In genomic region chr2:25421746-25422431, GRCh38 we compare ENCODE assay signal across 1 cellular context.
TF ChIP-seq lines count a peak whose summit lies in the region.

No MANE protein-coding gene starts in this region.

TF ChIP-seq in GM12878, 131 proteins besides CTCF, POLR2A, EP300 and RAD21 (continued from another document):
- TF ChIP-seq, protein P1, sequence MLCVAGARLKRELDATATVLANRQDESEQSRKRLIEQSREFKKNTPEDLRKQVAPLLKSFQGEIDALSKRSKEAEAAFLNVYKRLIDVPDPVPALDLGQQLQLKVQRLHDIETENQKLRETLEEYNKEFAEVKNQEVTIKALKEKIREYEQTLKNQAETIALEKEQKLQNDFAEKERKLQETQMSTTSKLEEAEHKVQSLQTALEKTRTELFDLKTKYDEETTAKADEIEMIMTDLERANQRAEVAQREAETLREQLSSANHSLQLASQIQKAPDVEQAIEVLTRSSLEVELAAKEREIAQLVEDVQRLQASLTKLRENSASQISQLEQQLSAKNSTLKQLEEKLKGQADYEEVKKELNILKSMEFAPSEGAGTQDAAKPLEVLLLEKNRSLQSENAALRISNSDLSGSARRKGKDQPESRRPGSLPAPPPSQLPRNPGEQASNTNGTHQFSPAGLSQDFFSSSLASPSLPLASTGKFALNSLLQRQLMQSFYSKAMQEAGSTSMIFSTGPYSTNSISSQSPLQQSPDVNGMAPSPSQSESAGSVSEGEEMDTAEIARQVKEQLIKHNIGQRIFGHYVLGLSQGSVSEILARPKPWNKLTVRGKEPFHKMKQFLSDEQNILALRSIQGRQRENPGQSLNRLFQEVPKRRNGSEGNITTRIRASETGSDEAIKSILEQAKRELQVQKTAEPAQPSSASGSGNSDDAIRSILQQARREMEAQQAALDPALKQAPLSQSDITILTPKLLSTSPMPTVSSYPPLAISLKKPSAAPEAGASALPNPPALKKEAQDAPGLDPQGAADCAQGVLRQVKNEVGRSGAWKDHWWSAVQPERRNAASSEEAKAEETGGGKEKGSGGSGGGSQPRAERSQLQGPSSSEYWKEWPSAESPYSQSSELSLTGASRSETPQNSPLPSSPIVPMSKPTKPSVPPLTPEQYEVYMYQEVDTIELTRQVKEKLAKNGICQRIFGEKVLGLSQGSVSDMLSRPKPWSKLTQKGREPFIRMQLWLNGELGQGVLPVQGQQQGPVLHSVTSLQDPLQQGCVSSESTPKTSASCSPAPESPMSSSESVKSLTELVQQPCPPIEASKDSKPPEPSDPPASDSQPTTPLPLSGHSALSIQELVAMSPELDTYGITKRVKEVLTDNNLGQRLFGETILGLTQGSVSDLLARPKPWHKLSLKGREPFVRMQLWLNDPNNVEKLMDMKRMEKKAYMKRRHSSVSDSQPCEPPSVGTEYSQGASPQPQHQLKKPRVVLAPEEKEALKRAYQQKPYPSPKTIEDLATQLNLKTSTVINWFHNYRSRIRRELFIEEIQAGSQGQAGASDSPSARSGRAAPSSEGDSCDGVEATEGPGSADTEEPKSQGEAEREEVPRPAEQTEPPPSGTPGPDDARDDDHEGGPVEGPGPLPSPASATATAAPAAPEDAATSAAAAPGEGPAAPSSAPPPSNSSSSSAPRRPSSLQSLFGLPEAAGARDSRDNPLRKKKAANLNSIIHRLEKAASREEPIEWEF (IDR thresholded peaks at IDR 0.05; ENCODE audit: insufficient replicate concordance, low read depth, low read length) = no peak
- TF ChIP-seq CEBPZ (IDR thresholded peaks at IDR 0.05; ENCODE audit: low read depth, low read length) (no peak), ZZZ3 (IDR thresholded peaks at IDR 0.05; ENCODE audit: control insufficient read depth, insufficient read length, low read depth) (no peak), TAF1 (IDR thresholded peaks at IDR 0.05; ENCODE audit: borderline replicate concordance, low read depth, low read length) (no peak), CEBPB (IDR thresholded peaks at IDR 0.05; ENCODE audit: borderline replicate concordance in 1 of 2, low read depth in 2 of 2, low read length in 2 of 2) (no peak)
